8 cellular contexts compared by ENCODE assay signal in genomic region chr13:48769107-48769704, GRCh38.
DNase-seq lines count a peak whose midpoint lies in the region; ATAC-seq, FAIRE-seq and TF ChIP-seq lines count a peak whose summit lies in the region.

No MANE protein-coding gene starts in this region.

- DNase-seq in GM03348 (ENCODE audit: low spot score) (peak; percentile 77), H54 (ENCODE audit: insufficient read length, low spot score) (no peak), MG63 (peak; percentile 49), SIG-M5 (lab: John Stamatoyannopoulos, UW) (peak; percentile 37), pons (ENCODE audit: low spot score) (peak; percentile 93), uterus (peak; percentile 61 to 83)
- peak; percentile 56 for DNase-seq in activated effector memory CD4-positive, alpha-beta T cell treated with Interleukin-2 at 50 U/mL for 16 hours

- H3K4me3 ChIP-seq in MG63 (no peak overlapping the region), gastroesophageal sphincter (no peak overlapping the region), uterus (no peak overlapping the region)

- TF ChIP-seq POLR2A in H54 (IDR thresholded peaks at IDR 0.05; ENCODE audit: low read depth, low read length) (no peak), gastroesophageal sphincter (IDR thresholded peaks at IDR 0.05) (no peak), uterus (IDR thresholded peaks at IDR 0.05) (peak in 1 of 2 donors; percentile 19)

- intact Hi-C loops in uterus (cut with DNase I; ENCODE audit: low total_unique reads), result no loop called here

- no peaks in the 10 kb centered on the region for H3K27me3 ChIP-seq in MG63
- no peaks in the 10 kb centered on the region for H3K27me3 ChIP-seq in gastroesophageal sphincter
- no peaks in the 10 kb centered on the region for H3K27me3 ChIP-seq in uterus

- WGBS in gastroesophageal sphincter (ENCODE audit: low coverage in 1 of 2), 2 donors, result 35 to 36% methylated on average over 4 of the region's 4 CpGs

- no peaks in the 10 kb centered on the region for H3K4me1 ChIP-seq in gastroesophageal sphincter
- H3K4me1 ChIP-seq in uterus, result no peaks in the 10 kb centered on the region

- H3K36me3 ChIP-seq in MG63, result no peaks in the 10 kb centered on the region
- H3K36me3 ChIP-seq in gastroesophageal sphincter, result no peaks in the 10 kb centered on the region
- no peaks in the 10 kb centered on the region for H3K36me3 ChIP-seq in uterus

- peak; percentile 98 for FAIRE-seq in H54 (lab: Jason Lieb, UNC)

- ATAC-seq in gastroesophageal sphincter, result peak; percentile 92

- TF ChIP-seq CTCF in gastroesophageal sphincter (IDR thresholded peaks at IDR 0.05) (peak; percentile 97 to 100 (median 98)), uterus (IDR thresholded peaks at IDR 0.05) (peak; percentile 84 to 99 (median 92))

- H3K27ac ChIP-seq in gastroesophageal sphincter (no peak overlapping the region), uterus (no peak overlapping the region)

- TF ChIP-seq EP300 in gastroesophageal sphincter (IDR thresholded peaks at IDR 0.05), result no peak

- H3K9me3 ChIP-seq in MG63 (peaks cover 12% of the 10 kb centered on the region), gastroesophageal sphincter (peaks cover 0 to 20% (median 0%) of the 10 kb centered on the region in 3 donors), uterus (peaks cover 0 to 5% of the 10 kb centered on the region in 2 donors)
